13 cellular contexts compared by ENCODE assay signal in genomic region chr9:94907246-94907936, GRCh38.
DNase-seq lines count a peak whose midpoint lies in the region; ATAC-seq and TF ChIP-seq lines count a peak whose summit lies in the region.
"Had no signal": no experiment of that assay in that cellular context is flagged by ENCODE, and none has a peak within 500 bp of the region (broad histone marks: within the 10 kb centered on the region; RNA-seq: fewer than 3 reads in every experiment).

No MANE protein-coding gene starts in this region.

- H3K36me3 Mint-ChIP-seq in mesothelial cell of epicardium, result no peaks in the 10 kb centered on the region

- no peaks in the 10 kb centered on the region for H3K27me3 Mint-ChIP-seq in mesothelial cell of epicardium (ENCODE audit: low read depth)
- H3K27me3 Mint-ChIP-seq: stimulated activated naive B cell treated with anti-CD40 and anti-IgM and Interleukin-4, amounts not matched to agents 10 μg/mL and 1 μg/mL and 100 μg/mL, for 72 hours had no signal

- DNase-seq in SK-N-MC (ENCODE audit: low read depth, low spot score), result no peak
- DNase-seq in dorsolateral prefrontal cortex, result no peak
- DNase-seq in mesothelial cell of epicardium (ENCODE audit: low spot score in 2 of 2, unreplicated experiment in 2 of 2), result no peak
- no peak for DNase-seq in thoracic aorta (ENCODE audit: low spot score)
- no peak for DNase-seq in glomerular visceral epithelial cell (ENCODE audit: extremely low spot score)
- no peak for DNase-seq in DMS79 treated with DMSO at 0.1 percent for 48 hours (lab: John Stamatoyannopoulos, UW)
- no peak for DNase-seq in nucleus accumbens (lab: John Stamatoyannopoulos, UW)
- DNase-seq: mammary epithelial cell; NCI-H1105; NCI-H748 treated with DMSO at 0.1 percent for 48 hours; stimulated activated CD4-positive, alpha-beta T cell treated with anti-CD3 and anti-CD28 coated beads, Interleukin-4, amount 100 ng/mL, for 1 hour; stimulated activated naive B cell treated with anti-CD40 and anti-IgM and Interleukin-4, amounts not matched to agents 10 μg/mL and 1 μg/mL and 100 μg/mL, for 72 hours had no signal

- H3K9me3 Mint-ChIP-seq in mesothelial cell of epicardium, result no peaks in the 10 kb centered on the region
- H3K9me3 Mint-ChIP-seq: stimulated activated naive B cell treated with anti-CD40 and anti-IgM and Interleukin-4, amounts not matched to agents 10 μg/mL and 1 μg/mL and 100 μg/mL, for 72 hours had no signal

- H3K36me3 ChIP-seq in SK-N-MC (ENCODE audit: insufficient read depth, low read length) (no peaks in the 10 kb centered on the region), thoracic aorta (no peaks in the 10 kb centered on the region)
- H3K36me3 ChIP-seq: SJSA1 had no signal

- H3K4me3 ChIP-seq in SK-N-MC, result peak overlapping the region; percentile 9
- H3K4me3 ChIP-seq in dorsolateral prefrontal cortex, result no peak overlapping the region
- no peak overlapping the region for H3K4me3 ChIP-seq in thoracic aorta
- H3K4me3 ChIP-seq: SJSA1 had no signal

- no peak for ATAC-seq in thoracic aorta (ENCODE audit: insufficient number of reproducible peaks, low FRiP score, low read depth)
- ATAC-seq: stimulated activated naive B cell treated with anti-CD40 and anti-IgM and Interleukin-4, amounts not matched to agents 10 μg/mL and 1 μg/mL and 100 μg/mL, for 72 hours had no signal

- intact Hi-C loops in dorsolateral prefrontal cortex (cut with DNase I), result loop anchor here in 1 of 2 donors (5.0 kb wide), 1 partner anchor 220 kb away; no protein-coding TSS in a partner anchor

- H3K9me3 ChIP-seq in SK-N-MC (ENCODE audit: low read depth, low read length) (no peaks in the 10 kb centered on the region), thoracic aorta (no peaks in the 10 kb centered on the region)
- H3K9me3 ChIP-seq: SJSA1 had no signal

- H3K4me3 Mint-ChIP-seq in mesothelial cell of epicardium, result no peak overlapping the region
- H3K4me3 Mint-ChIP-seq: stimulated activated naive B cell treated with anti-CD40 and anti-IgM and Interleukin-4, amounts not matched to agents 10 μg/mL and 1 μg/mL and 100 μg/mL, for 72 hours had no signal

- H3K27me3 ChIP-seq in dorsolateral prefrontal cortex (no peaks in the 10 kb centered on the region), thoracic aorta (replicated peaks; ENCODE audit: insufficient read depth) (no peaks in the 10 kb centered on the region)
- H3K27me3 ChIP-seq: SJSA1 had no signal

- H3K9ac ChIP-seq in SK-N-MC (ENCODE audit: insufficient read length), result no peak overlapping the region

- peaks cover 12 to 74% of the 10 kb centered on the region in 2 donors for H3K4me1 ChIP-seq in thoracic aorta (ENCODE audit: control insufficient read depth in 1 of 2, low read depth in 2 of 2)

- TF ChIP-seq CTCF in dorsolateral prefrontal cortex (IDR thresholded peaks at IDR 0.05 in 54 of 56, conservative IDR thresholded peaks at IDR 0.05 in 2 of 56; ENCODE audit: low read depth in 1 of 56, partially characterized antibody in 56 of 56) (no peak), mesothelial cell of epicardium (IDR thresholded peaks at IDR 0.05; ENCODE audit: unreplicated experiment) (no peak), thoracic aorta (IDR thresholded peaks at IDR 0.05) (no peak)

- H3K4me1 Mint-ChIP-seq in mesothelial cell of epicardium, result peaks cover 66% of the 10 kb centered on the region
- H3K4me1 Mint-ChIP-seq: stimulated activated naive B cell treated with anti-CD40 and anti-IgM and Interleukin-4, amounts not matched to agents 10 μg/mL and 1 μg/mL and 100 μg/mL, for 72 hours had no signal

- H3K27ac Mint-ChIP-seq in mesothelial cell of epicardium, result peak overlapping the region; percentile 85
- H3K27ac Mint-ChIP-seq: stimulated activated naive B cell treated with anti-CD40 and anti-IgM and Interleukin-4, amounts not matched to agents 10 μg/mL and 1 μg/mL and 100 μg/mL, for 72 hours had no signal

- peak overlapping the region; percentile 61; the same call in 1 of the 2 replicates for H3K27ac ChIP-seq in SK-N-MC
- peak overlapping the region; percentile 63 to 100 (median 93) for H3K27ac ChIP-seq in dorsolateral prefrontal cortex
- H3K27ac ChIP-seq in thoracic aorta, result peak overlapping the region; percentile 91
- H3K27ac ChIP-seq: SJSA1 had no signal
